9 cellular contexts compared by ENCODE assay signal in the genomic region with DNA sequence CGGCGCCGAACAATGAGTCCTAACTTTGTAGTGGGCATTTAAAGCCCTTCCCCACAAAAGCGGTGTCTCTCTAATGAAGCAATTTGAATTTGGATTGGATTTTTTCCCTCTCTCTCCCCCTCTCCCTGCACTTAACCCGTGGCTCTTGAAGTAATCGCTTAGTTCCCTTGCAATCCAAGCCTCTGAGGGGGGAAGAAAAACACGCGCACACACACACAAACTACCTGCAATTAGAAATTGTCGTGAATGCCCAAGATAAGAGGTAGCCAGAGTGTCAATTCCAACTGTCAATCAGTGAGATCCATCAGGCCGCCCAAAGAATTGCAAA. TPM values are rescaled to one million over a fixed set of nuclear protein-coding genes. Genes with fewer than 3 reads are reported as not detected.
DNase-seq lines count a peak whose midpoint lies in the region; ATAC-seq and TF ChIP-seq lines count a peak whose summit lies in the region.
"Had no signal": no experiment of that assay in that cellular context is flagged by ENCODE, and none has a peak within 500 bp of the region (broad histone marks: within the 10 kb centered on the region; RNA-seq: fewer than 3 reads in every experiment).

No MANE protein-coding gene starts in this region.

- peaks cover 51% of the 10 kb centered on the region for H3K27me3 Mint-ChIP-seq in stimulated activated naive CD8-positive, alpha-beta T cell treated with anti-CD3 and anti-CD28 coated beads, Interleukin-15, Interleukin-2, amounts not matched to agents 100 ng/mL and 50 ng/mL, for 24 hours
- peaks cover 48% of the 10 kb centered on the region for H3K27me3 Mint-ChIP-seq in stimulated activated naive CD8-positive, alpha-beta T cell treated with anti-CD3 and anti-CD28 coated beads, Interleukin-15, amount 100 ng/mL, for 72 hours
- peaks cover 55% of the 10 kb centered on the region for H3K27me3 Mint-ChIP-seq in mesothelial cell of epicardium (ENCODE audit: low read depth)
- peaks cover 52% of the 10 kb centered on the region for H3K27me3 Mint-ChIP-seq in CD4-positive, alpha-beta T cell

- H3K9me3 ChIP-seq in WERI-Rb-1 (ENCODE audit: severe bottlenecking), result peaks cover 16% of the 10 kb centered on the region
- no peaks in the 10 kb centered on the region for H3K9me3 ChIP-seq in CD4-positive, alpha-beta T cell (ENCODE audit: control insufficient read depth, low read length)
- H3K9me3 ChIP-seq: body of pancreas had no signal

- H3K4me3 ChIP-seq in WERI-Rb-1 (ENCODE audit: low read depth, low read length), result peak overlapping the region; percentile 34
- H3K4me3 ChIP-seq: body of pancreas had no signal

- H3K36me3 ChIP-seq in WERI-Rb-1, result no peaks in the 10 kb centered on the region

- H3K4me1 Mint-ChIP-seq in stimulated activated naive CD8-positive, alpha-beta T cell treated with anti-CD3 and anti-CD28 coated beads, Interleukin-15, Interleukin-2, amounts not matched to agents 100 ng/mL and 50 ng/mL, for 24 hours (ENCODE audit: low read depth), result peaks cover 3% of the 10 kb centered on the region
- no peaks in the 10 kb centered on the region for H3K4me1 Mint-ChIP-seq in stimulated activated naive CD8-positive, alpha-beta T cell treated with anti-CD3 and anti-CD28 coated beads, Interleukin-15, amount 100 ng/mL, for 72 hours
- peaks cover 7% of the 10 kb centered on the region for H3K4me1 Mint-ChIP-seq in mesothelial cell of epicardium
- no peaks in the 10 kb centered on the region for H3K4me1 Mint-ChIP-seq in CD4-positive, alpha-beta T cell (ENCODE audit: low read depth)

- intact Hi-C loops in CD4-positive, alpha-beta T cell (cut with DNase I, micrococcal nuclease), result no loop called here

- TF ChIP-seq CTCF in WERI-Rb-1 (IDR thresholded peaks at IDR 0.05; ENCODE audit: low read depth, low read length) (no peak), mesothelial cell of epicardium (IDR thresholded peaks at IDR 0.05; ENCODE audit: unreplicated experiment) (no peak)
- TF ChIP-seq CTCF in CD4-positive, alpha-beta T cell (IDR thresholded peaks at IDR 0.05), result no peak

- CTCF ChIA-PET in CD4-positive, alpha-beta T cell (lab: Charles Lee), result no interaction called here

- H3K4me3 Mint-ChIP-seq in stimulated activated naive CD8-positive, alpha-beta T cell treated with anti-CD3 and anti-CD28 coated beads, Interleukin-15, Interleukin-2, amounts not matched to agents 100 ng/mL and 50 ng/mL, for 24 hours, result peak overlapping the region; percentile 36
- H3K4me3 Mint-ChIP-seq in stimulated activated naive CD8-positive, alpha-beta T cell treated with anti-CD3 and anti-CD28 coated beads, Interleukin-15, amount 100 ng/mL, for 72 hours, result no peak overlapping the region
- H3K4me3 Mint-ChIP-seq in mesothelial cell of epicardium, result peak overlapping the region; percentile 28
- H3K4me3 Mint-ChIP-seq in CD4-positive, alpha-beta T cell, result no peak overlapping the region

- H3K27me3 ChIP-seq in WERI-Rb-1 (ENCODE audit: insufficient read depth, low read depth, severe bottlenecking), result peaks cover 96% of the 10 kb centered on the region
- peaks cover 82% of the 10 kb centered on the region for H3K27me3 ChIP-seq in CD4-positive, alpha-beta T cell (ENCODE audit: control insufficient read depth, insufficient read depth, low read length)

- POLR2A ChIA-PET in CD4-positive, alpha-beta T cell (lab: Charles Lee), result no interaction called here

- H3K9me3 Mint-ChIP-seq in stimulated activated naive CD8-positive, alpha-beta T cell treated with anti-CD3 and anti-CD28 coated beads, Interleukin-15, Interleukin-2, amounts not matched to agents 100 ng/mL and 50 ng/mL, for 24 hours, result no peaks in the 10 kb centered on the region
- H3K9me3 Mint-ChIP-seq in stimulated activated naive CD8-positive, alpha-beta T cell treated with anti-CD3 and anti-CD28 coated beads, Interleukin-15, amount 100 ng/mL, for 72 hours, result no peaks in the 10 kb centered on the region
- H3K9me3 Mint-ChIP-seq in mesothelial cell of epicardium, result no peaks in the 10 kb centered on the region
- no peaks in the 10 kb centered on the region for H3K9me3 Mint-ChIP-seq in CD4-positive, alpha-beta T cell

- H3K27ac ChIP-seq in WERI-Rb-1, result no peak overlapping the region
- H3K27ac ChIP-seq in CD4-positive, alpha-beta T cell (ENCODE audit: low read depth, low read length), result no peak overlapping the region
- H3K27ac ChIP-seq: body of pancreas had no signal

- H3K27ac Mint-ChIP-seq in stimulated activated naive CD8-positive, alpha-beta T cell treated with anti-CD3 and anti-CD28 coated beads, Interleukin-15, Interleukin-2, amounts not matched to agents 100 ng/mL and 50 ng/mL, for 24 hours, result no peak overlapping the region
- no peak overlapping the region for H3K27ac Mint-ChIP-seq in stimulated activated naive CD8-positive, alpha-beta T cell treated with anti-CD3 and anti-CD28 coated beads, Interleukin-15, amount 100 ng/mL, for 72 hours
- H3K27ac Mint-ChIP-seq in mesothelial cell of epicardium, result no peak overlapping the region
- H3K27ac Mint-ChIP-seq in CD4-positive, alpha-beta T cell, result no peak overlapping the region

- no peaks in the 10 kb centered on the region for H3K36me3 Mint-ChIP-seq in stimulated activated naive CD8-positive, alpha-beta T cell treated with anti-CD3 and anti-CD28 coated beads, Interleukin-15, Interleukin-2, amounts not matched to agents 100 ng/mL and 50 ng/mL, for 24 hours (ENCODE audit: low read depth)
- peaks cover 2% of the 10 kb centered on the region for H3K36me3 Mint-ChIP-seq in mesothelial cell of epicardium
- H3K36me3 Mint-ChIP-seq in CD4-positive, alpha-beta T cell (ENCODE audit: low read depth), result no peaks in the 10 kb centered on the region

- ATAC-seq in stimulated activated naive CD8-positive, alpha-beta T cell treated with anti-CD3 and anti-CD28 coated beads, Interleukin-15, amount 100 ng/mL, for 72 hours, result no peak
- no peak for ATAC-seq in CD4-positive, alpha-beta T cell (ENCODE audit: poor library complexity)
- ATAC-seq in HG02759 (IDR thresholded peaks at IDR 0.05; ENCODE audit: unreplicated experiment), result no peak
- ATAC-seq: body of pancreas had no signal

- DNase-seq in stimulated activated naive CD8-positive, alpha-beta T cell treated with anti-CD3 and anti-CD28 coated beads, Interleukin-15, amount 100 ng/mL, for 72 hours, result no peak
- DNase-seq in WERI-Rb-1, result no peak
- DNase-seq in mesothelial cell of epicardium (ENCODE audit: low spot score in 2 of 2, unreplicated experiment in 2 of 2), result no peak
- no peak for DNase-seq in C1 segment of cervical spinal cord (lab: John Stamatoyannopoulos, UW)
- DNase-seq in CD4-positive, alpha-beta T cell, result no peak
- no peak for DNase-seq in COLO829 (ENCODE audit: low spot score)
- DNase-seq: body of pancreas had no signal

RNA-seq across cellular contexts. Expression of gene LHX6, which starts 1.2 kb away (rescaled TPM):
- 0.09 TPM in 1 of 3 replicates, not detected in the others for total RNA-seq in mesothelial cell of epicardium
- not detected for total RNA-seq in CD4-positive, alpha-beta T cell

RNA-seq across cellular contexts. Expression of gene RBM18, which starts 37.1 kb away (rescaled TPM):
- 16.7 to 22.1 TPM (median 20.5 TPM) in 3 replicates for total RNA-seq in mesothelial cell of epicardium
- total RNA-seq in CD4-positive, alpha-beta T cell, result 10 to 100 TPM; 25.9 to 27.0 TPM

RNA-seq across cellular contexts. Expression of gene MRRF, which starts 37.1 kb away (rescaled TPM):
- 38.7 to 39.9 TPM (median 39.2 TPM) in 3 replicates for total RNA-seq in mesothelial cell of epicardium
- 10 to 100 TPM; 18.4 to 18.7 TPM for total RNA-seq in CD4-positive, alpha-beta T cell

Comparison
In these comparisons a context has a peak if more than half of its experiments do, and no peak if none do; other contexts are left out.
1. H3K4me3 Mint-ChIP-seq: peak in stimulated activated naive CD8-positive, alpha-beta T cell treated with anti-CD3 and anti-CD28 coated beads, Interleukin-15, Interleukin-2, amounts not matched to agents 100 ng/mL and 50 ng/mL, for 24 hours (single experiment) and mesothelial cell of epicardium (single experiment); none in stimulated activated naive CD8-positive, alpha-beta T cell treated with anti-CD3 and anti-CD28 coated beads, Interleukin-15, amount 100 ng/mL, for 72 hours (0 of 2) and CD4-positive, alpha-beta T cell (single experiment).